19 cellular contexts compared by ENCODE assay signal in the genomic region with DNA sequence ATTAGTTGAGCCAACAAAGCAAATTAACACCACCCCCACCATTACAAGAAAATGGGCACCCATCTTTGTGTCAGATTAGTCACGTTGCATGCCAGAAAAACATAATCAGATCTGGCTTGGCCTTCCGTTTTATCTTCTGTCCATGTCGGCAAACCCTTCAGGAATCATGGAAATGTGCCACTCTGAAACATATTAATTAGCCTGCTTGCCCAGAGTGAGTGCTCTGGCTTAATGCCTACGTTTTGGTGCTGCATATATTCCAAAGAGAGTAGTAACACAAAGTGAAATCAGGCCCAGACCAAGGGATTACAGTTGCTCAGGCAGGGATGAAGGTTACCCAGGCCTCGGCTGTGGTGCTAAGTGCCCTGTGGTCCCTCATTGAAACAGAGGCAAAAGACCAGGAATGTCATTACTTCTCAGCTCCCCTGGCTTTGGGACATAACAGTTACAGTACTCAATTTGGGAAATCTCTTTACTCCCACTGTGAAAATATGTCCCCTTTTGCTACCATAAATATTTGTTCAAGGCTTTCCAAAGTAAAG.
DNase-seq lines count a peak whose midpoint lies in the region; ATAC-seq and TF ChIP-seq lines count a peak whose summit lies in the region.
"Had no signal": no experiment of that assay in that cellular context is flagged by ENCODE, and none has a peak within 500 bp of the region (broad histone marks: within the 10 kb centered on the region; RNA-seq: fewer than 3 reads in every experiment).

No MANE protein-coding gene starts in this region.

- H3K79me2 ChIP-seq in GM23338 (replicated peaks; ENCODE audit: insufficient read depth): no peaks in the 10 kb centered on the region

- no peak overlapping the region for H3K27ac Mint-ChIP-seq in GM23338
- H3K27ac Mint-ChIP-seq: CD4-positive, alpha-beta memory T cell; HFFc6 had no signal

- H3K36me3 Mint-ChIP-seq in GM23338 (ENCODE audit: low read depth): no peaks in the 10 kb centered on the region
- H3K36me3 Mint-ChIP-seq: CD4-positive, alpha-beta memory T cell had no signal

- peaks cover 3% of the 10 kb centered on the region for H3K27me3 Mint-ChIP-seq in GM23338 (ENCODE audit: insufficient read depth, low read depth, poor library complexity)
- H3K27me3 Mint-ChIP-seq: CD4-positive, alpha-beta memory T cell had no signal

- H4K20me1 ChIP-seq in GM23338 (replicated peaks; ENCODE audit: insufficient read depth): no peaks in the 10 kb centered on the region

- H3F3A ChIP-seq in GM23338 (replicated peaks; ENCODE audit: low read depth): no peaks in the 10 kb centered on the region

- no peaks in the 10 kb centered on the region for H3K36me3 ChIP-seq in GM23338 (ENCODE audit: insufficient read depth)
- no peaks in the 10 kb centered on the region for H3K36me3 ChIP-seq in SK-N-MC (ENCODE audit: insufficient read depth, low read length)
- H3K36me3 ChIP-seq: BE2C, SJCRH30 had no signal

- H3K4me1 ChIP-seq in GM23338 (ENCODE audit: insufficient read depth): no peaks in the 10 kb centered on the region
- H3K4me1 ChIP-seq: BE2C, SJCRH30 had no signal

- ATAC-seq in GM23338: no peak
- ATAC-seq in left lobe of liver: peak; percentile 48
- ATAC-seq in sciatic nerve: no peak
- ATAC-seq in GM19397 (IDR thresholded peaks at IDR 0.05; ENCODE audit: unreplicated experiment): no peak

- H3K9me3 ChIP-seq in SK-N-MC (ENCODE audit: low read depth, low read length): no peaks in the 10 kb centered on the region
- H3K9me3 ChIP-seq: BE2C, SJCRH30 had no signal

- no peaks in the 10 kb centered on the region for H3K27me3 ChIP-seq in GM23338 (ENCODE audit: insufficient read depth)
- H3K27me3 ChIP-seq: BE2C, SJCRH30 had no signal

- no peak overlapping the region for H3K27ac ChIP-seq in GM23338 (ENCODE audit: low read depth)
- peak overlapping the region; percentile 18 for H3K27ac ChIP-seq in SK-N-MC
- H3K27ac ChIP-seq: RWPE1, SJCRH30 had no signal

- H3K4me3 ChIP-seq in GM23338 (no peak overlapping the region), SK-N-MC (no peak overlapping the region; the same call in 1 of the 2 replicates)
- H3K4me3 ChIP-seq: SJCRH30 had no signal

- no peak overlapping the region for H3K4me2 ChIP-seq in GM23338

- DNase-seq in GM23338 (ENCODE audit: low spot score) (no peak), NCI-H1694 treated with DMSO at 0.1 percent for 48 hours (lab: John Stamatoyannopoulos, UW) (peak; percentile 21), SK-N-MC (ENCODE audit: low read depth, low spot score) (no peak), left lobe of liver (ENCODE audit: low spot score) (no peak), sciatic nerve (ENCODE audit: low spot score) (no peak), AG08395 (ENCODE audit: low spot score) (no peak)
- DNase-seq: BE2C; CD4-positive, alpha-beta memory T cell; DND-41; GF-D8; HFFc6; NCI-H187; NCI-H2171; NCI-H510A; NK-92 treated with Interleukin-12 subunit alpha and Interleukin-12 subunit beta, amount 100 ng/mL, for 24 hours; SJCRH30; SW 1271 had no signal

- H3K9me2 ChIP-seq in GM23338 (ENCODE audit: insufficient read depth): no peaks in the 10 kb centered on the region; the same call in 1 of the 2 replicates

- H3K4me3 Mint-ChIP-seq in GM23338: no peak overlapping the region
- H3K4me3 Mint-ChIP-seq: CD4-positive, alpha-beta memory T cell; HFFc6 had no signal

- intact Hi-C loops in sciatic nerve (cut with DNase I): no loop called here

- no peaks in the 10 kb centered on the region for H3K9me3 Mint-ChIP-seq in GM23338

- H2AFZ ChIP-seq in GM23338: 0 out of 2 replicates have a peak overlapping the region, but pooled peaks have one; percentile 6

- no peaks in the 10 kb centered on the region for H3K4me1 Mint-ChIP-seq in GM23338
- H3K4me1 Mint-ChIP-seq: CD4-positive, alpha-beta memory T cell had no signal

- H3K9ac ChIP-seq in SK-N-MC (ENCODE audit: insufficient read length): no peak overlapping the region

- TF ChIP-seq CTCF in GM23338 (conservative IDR thresholded peaks at IDR 0.05; ENCODE audit: low read depth in 2 of 2): no peak

TF ChIP-seq in GM23338, 12 proteins besides CTCF, POLR2A, EP300 and RAD21:
- TF ChIP-seq JUNB (IDR thresholded peaks at IDR 0.05; ENCODE audit: unreplicated experiment) (no peak), NANOG (IDR thresholded peaks at IDR 0.05; ENCODE audit: borderline replicate concordance) (no peak)
